ENCODE assay signal across 1 cellular context in genomic region chr2:99154643-99155536, GRCh38.
TF ChIP-seq lines count a peak whose summit lies in the region.

LIPT1 (plus strand) TSS chr2:99154967; CDS start chr2:99161958, 6,991 bp downstream.
TSGA10 (minus strand) TSS chr2:99154942; CDS start chr2:99109439, 45,503 bp downstream.

TF ChIP-seq in K562, 482 proteins besides CTCF, POLR2A, EP300 and RAD21 (continued from another document and continues in another):
- TF ChIP-seq MLLT1 (IDR thresholded peaks at IDR 0.05) = peak; percentile 48 to 52; a peak in 2 of 4 replicates
- TF ChIP-seq ZNF263 (CRISPR knock-in tag; IDR thresholded peaks at IDR 0.05; ENCODE audit: borderline replicate concordance) = peak; percentile 48; the same call in 1 of the 2 replicates
- peak in 1 of 2 experiments; percentile 67 for TF ChIP-seq E2F6 (IDR thresholded peaks at IDR 0.05; ENCODE audit: borderline replicate concordance in 1 of 2, extremely low read depth in 1 of 2, insufficient read depth in 1 of 2, insufficient read length in 1 of 2, low read depth in 1 of 2, low read length in 1 of 2, poor library complexity in 1 of 2, severe bottlenecking in 1 of 2)
- TF ChIP-seq ETV1 (tag; conservative IDR thresholded peaks at IDR 0.05; ENCODE audit: low read depth) = peak; percentile 94
- peak; percentile 68 for TF ChIP-seq USF1 (CRISPR knock-in tag; IDR thresholded peaks at IDR 0.05)
- TF ChIP-seq NRF1 (conservative IDR thresholded peaks at IDR 0.05 in 1 of 2, IDR thresholded peaks at IDR 0.05 in 1 of 2) = peak; percentile 82 to 86
- TF ChIP-seq KAT7 (CRISPR knock-in tag; IDR thresholded peaks at IDR 0.05; ENCODE audit: borderline replicate concordance) = 0 out of 2 replicates have a peak, but pooled peaks have one; percentile 36
- TF ChIP-seq SAP30 (IDR thresholded peaks at IDR 0.05; ENCODE audit: borderline replicate concordance, insufficient read depth, low read depth, low read length, poor library complexity, severe bottlenecking) = peak; percentile 72
- peak; percentile 43 for TF ChIP-seq MEIS2 (IDR thresholded peaks at IDR 0.05; ENCODE audit: partially characterized antibody)
- no peak for TF ChIP-seq PURB (CRISPR knock-in tag; IDR thresholded peaks at IDR 0.05; ENCODE audit: low read depth)
- peak; percentile 10 to 41; a peak in 1 of 4 replicates for TF ChIP-seq NONO (IDR thresholded peaks at IDR 0.05; ENCODE audit: low read depth in 2 of 2, low read length in 1 of 2)
- TF ChIP-seq ZNF77 (CRISPR knock-in tag; IDR thresholded peaks at IDR 0.05) = no peak
- peak; percentile 70 for TF ChIP-seq RNF2 (IDR thresholded peaks at IDR 0.05)
- peak; percentile 50; the same call in 1 of the 2 replicates for TF ChIP-seq TAL1 (IDR thresholded peaks at IDR 0.05)
- peak; percentile 92; the same call in 1 of the 2 replicates for TF ChIP-seq MTA3 (IDR thresholded peaks at IDR 0.05; ENCODE audit: borderline replicate concordance)
- TF ChIP-seq NCOR1 (IDR thresholded peaks at IDR 0.05) = peak; percentile 5; the same call in 1 of the 2 replicates
- TF ChIP-seq ZFP36 (IDR thresholded peaks at IDR 0.05; ENCODE audit: low read depth, low read length, partially characterized antibody) = no peak
- TF ChIP-seq SMARCC2 (IDR thresholded peaks at IDR 0.05; ENCODE audit: low read depth) = peak; percentile 17; the same call in 1 of the 2 replicates
- no peak for TF ChIP-seq SREBF1 (IDR thresholded peaks at IDR 0.05; ENCODE audit: borderline replicate concordance, low read depth, low read length)
- TF ChIP-seq E2F8 (IDR thresholded peaks at IDR 0.05; ENCODE audit: low read depth, partially characterized antibody) = peak; percentile 69
- peak; percentile 59 for TF ChIP-seq TAF1 (IDR thresholded peaks at IDR 0.05; ENCODE audit: control insufficient read depth, extremely low read depth, insufficient read depth, low read length, severe bottlenecking)
- TF ChIP-seq KLF13 (tag; IDR thresholded peaks at IDR 0.05; ENCODE audit: borderline replicate concordance, low read depth) = peak; percentile 85; the same call in 1 of the 2 replicates
- peak; percentile 56; the same call in 1 of the 2 replicates for TF ChIP-seq E2F3 (CRISPR knock-in tag; IDR thresholded peaks at IDR 0.05)
- TF ChIP-seq CAMTA2 (CRISPR knock-in tag; conservative IDR thresholded peaks at IDR 0.05) = no peak
- peak; percentile 79 for TF ChIP-seq PHF20 (IDR thresholded peaks at IDR 0.05; ENCODE audit: partially characterized antibody)
- peak; percentile 60; the same call in 1 of the 2 replicates for TF ChIP-seq ZNF511 (CRISPR knock-in tag; IDR thresholded peaks at IDR 0.05)
- no peak for TF ChIP-seq SRSF3 (IDR thresholded peaks at IDR 0.05; ENCODE audit: insufficient read depth, low read length)
- peak; percentile 98 for TF ChIP-seq POLR2G (IDR thresholded peaks at IDR 0.05; ENCODE audit: low read depth, low read length)
- peak; percentile 47; the same call in 1 of the 2 replicates for TF ChIP-seq ETS1 (conservative IDR thresholded peaks at IDR 0.05; ENCODE audit: control insufficient read depth, low read depth, low read length)
- peak; percentile 53; the same call in 1 of the 2 replicates for TF ChIP-seq ZNF431 (CRISPR knock-in tag; IDR thresholded peaks at IDR 0.05)
- TF ChIP-seq ETV6 (IDR thresholded peaks at IDR 0.05; ENCODE audit: borderline replicate concordance in 1 of 2, low read depth in 2 of 2, low read length in 1 of 2) = 0 out of 4 replicates have a peak, but pooled peaks have one; percentile 41 to 68
- TF ChIP-seq ETV6 (CRISPR knock-in tag; IDR thresholded peaks at IDR 0.05; ENCODE audit: borderline replicate concordance) = no peak
- TF ChIP-seq TEAD4 (IDR thresholded peaks at IDR 0.05; ENCODE audit: low read length) = 0 out of 2 replicates have a peak, but pooled peaks have one; percentile 26
- TF ChIP-seq TEAD4 (CRISPR knock-in tag; IDR thresholded peaks at IDR 0.05; ENCODE audit: borderline replicate concordance) = no peak
- TF ChIP-seq MAZ (CRISPR knock-in tag; conservative IDR thresholded peaks at IDR 0.05 in 1 of 2, IDR thresholded peaks at IDR 0.05 in 1 of 2) = peak; percentile 73 to 88; a peak in 2 of 4 replicates
- no peak for TF ChIP-seq ID3 (CRISPR knock-in tag; IDR thresholded peaks at IDR 0.05)
- 0 out of 2 replicates have a peak, but pooled peaks have one; percentile 48 for TF ChIP-seq ID3 (tag; IDR thresholded peaks at IDR 0.05)
- no peak for TF ChIP-seq ZFP91 (CRISPR knock-in tag; IDR thresholded peaks at IDR 0.05)
- TF ChIP-seq BHLHE40 (IDR thresholded peaks at IDR 0.05; ENCODE audit: low read length) = peak; percentile 4
- no peak for TF ChIP-seq ELK3 (CRISPR knock-in tag; IDR thresholded peaks at IDR 0.05)
- no peak for TF ChIP-seq SRSF9 (IDR thresholded peaks at IDR 0.05; ENCODE audit: borderline replicate concordance, low read depth, low read length)
- TF ChIP-seq ZC3H4 (CRISPR knock-in tag; IDR thresholded peaks at IDR 0.05; ENCODE audit: borderline replicate concordance) = peak; percentile 71; the same call in 1 of the 2 replicates
- peak; percentile 99 for TF ChIP-seq EP400 (IDR thresholded peaks at IDR 0.05)
- 0 out of 2 replicates have a peak, but pooled peaks have one; percentile 33 for TF ChIP-seq ATF1 (CRISPR knock-in tag; IDR thresholded peaks at IDR 0.05)
- TF ChIP-seq ATF1 (tag; IDR thresholded peaks at IDR 0.05) = peak; percentile 94
- TF ChIP-seq RBFOX2 (IDR thresholded peaks at IDR 0.05; ENCODE audit: low read depth, low read length) = peak; percentile 99
- TF ChIP-seq CBX1 (IDR thresholded peaks at IDR 0.05; ENCODE audit: low read depth) = peak; percentile 70; the same call in 1 of the 2 replicates
- TF ChIP-seq ZEB2 (IDR thresholded peaks at IDR 0.05) = peak; percentile 44; the same call in 1 of the 2 replicates
- TF ChIP-seq ZNF766 (CRISPR knock-in tag; conservative IDR thresholded peaks at IDR 0.05) = peak; percentile 68; the same call in 1 of the 2 replicates
- peak; percentile 94 for TF ChIP-seq MAX (CRISPR knock-in tag; IDR thresholded peaks at IDR 0.05)
- peak; percentile 87 for TF ChIP-seq TFAP4 (CRISPR knock-in tag; IDR thresholded peaks at IDR 0.05; ENCODE audit: borderline replicate concordance)
- no peak for TF ChIP-seq EZH2 (IDR thresholded peaks at IDR 0.05; ENCODE audit: borderline replicate concordance, low read depth, low read length)
- TF ChIP-seq FOXA3 (CRISPR knock-in tag; conservative IDR thresholded peaks at IDR 0.05 in 1 of 2, IDR thresholded peaks at IDR 0.05 in 1 of 2) = peak in 1 of 2 experiments; percentile 66; a peak in 2 of 4 replicates
- TF ChIP-seq ATF3 (IDR thresholded peaks at IDR 0.05) = peak; percentile 45
- 0 out of 2 replicates have a peak, but pooled peaks have one; percentile 57 for TF ChIP-seq ATF3 (CRISPR knock-in tag; conservative IDR thresholded peaks at IDR 0.05)
- peak; percentile 96 for TF ChIP-seq SAFB (IDR thresholded peaks at IDR 0.05; ENCODE audit: borderline replicate concordance, low read depth, low read length)
